In the genomic region with DNA sequence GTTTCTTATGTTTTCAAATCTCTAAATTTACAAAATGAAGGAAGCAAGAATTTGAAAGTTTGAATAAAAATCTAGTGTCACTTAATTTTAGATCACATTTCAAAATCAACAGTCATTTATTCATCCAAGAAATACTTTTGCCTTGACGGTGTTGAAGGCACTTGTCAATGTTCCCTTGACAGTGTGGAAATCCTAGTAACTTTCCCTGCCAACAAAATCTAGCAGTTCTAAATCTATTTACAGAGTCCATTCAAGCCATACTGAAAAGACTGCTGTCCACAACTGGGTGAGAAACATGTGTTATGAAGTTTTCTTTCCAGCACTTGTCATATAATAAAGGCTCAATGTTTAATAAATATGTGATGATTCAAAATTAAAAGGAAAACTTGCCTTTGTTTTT, we compare ENCODE assay signal across 1 cellular context.
TF ChIP-seq lines count a peak whose summit lies in the region.

No MANE protein-coding gene starts in this region.

TF ChIP-seq in GM12878, 131 proteins besides CTCF, POLR2A, EP300 and RAD21:
- TF ChIP-seq SREBF2 (IDR thresholded peaks at IDR 0.05; ENCODE audit: low read length) (no peak), HDAC2 (IDR thresholded peaks at IDR 0.05) (no peak), RBBP5 (conservative IDR thresholded peaks at IDR 0.05) (no peak), ZNF217 (IDR thresholded peaks at IDR 0.05) (no peak), ZZZ3 (IDR thresholded peaks at IDR 0.05; ENCODE audit: control insufficient read depth, insufficient read length, low read depth) (no peak), NFYA (IDR thresholded peaks at IDR 0.05; ENCODE audit: borderline replicate concordance, low read depth, low read length) (no peak), GATAD2B (conservative IDR thresholded peaks at IDR 0.05; ENCODE audit: low read depth) (no peak), TCF12 (IDR thresholded peaks at IDR 0.05; ENCODE audit: low read depth, low read length) (no peak), MYB (IDR thresholded peaks at IDR 0.05; ENCODE audit: borderline replicate concordance, low read depth, low read length) (no peak), RFX5 (IDR thresholded peaks at IDR 0.05; ENCODE audit: low read depth, low read length) (no peak), POLR2AphosphoS5 (IDR thresholded peaks at IDR 0.05; ENCODE audit: low read length) (no peak), MXI1 (IDR thresholded peaks at IDR 0.05; ENCODE audit: low read depth, low read length) (no peak), ASH2L (IDR thresholded peaks at IDR 0.05; ENCODE audit: borderline replicate concordance, low read depth) (no peak), HCFC1 (IDR thresholded peaks at IDR 0.05; ENCODE audit: low read length) (no peak), ZNF384 (IDR thresholded peaks at IDR 0.05; ENCODE audit: borderline replicate concordance, low read depth, low read length) (no peak)
- TF ChIP-seq, protein P1, sequence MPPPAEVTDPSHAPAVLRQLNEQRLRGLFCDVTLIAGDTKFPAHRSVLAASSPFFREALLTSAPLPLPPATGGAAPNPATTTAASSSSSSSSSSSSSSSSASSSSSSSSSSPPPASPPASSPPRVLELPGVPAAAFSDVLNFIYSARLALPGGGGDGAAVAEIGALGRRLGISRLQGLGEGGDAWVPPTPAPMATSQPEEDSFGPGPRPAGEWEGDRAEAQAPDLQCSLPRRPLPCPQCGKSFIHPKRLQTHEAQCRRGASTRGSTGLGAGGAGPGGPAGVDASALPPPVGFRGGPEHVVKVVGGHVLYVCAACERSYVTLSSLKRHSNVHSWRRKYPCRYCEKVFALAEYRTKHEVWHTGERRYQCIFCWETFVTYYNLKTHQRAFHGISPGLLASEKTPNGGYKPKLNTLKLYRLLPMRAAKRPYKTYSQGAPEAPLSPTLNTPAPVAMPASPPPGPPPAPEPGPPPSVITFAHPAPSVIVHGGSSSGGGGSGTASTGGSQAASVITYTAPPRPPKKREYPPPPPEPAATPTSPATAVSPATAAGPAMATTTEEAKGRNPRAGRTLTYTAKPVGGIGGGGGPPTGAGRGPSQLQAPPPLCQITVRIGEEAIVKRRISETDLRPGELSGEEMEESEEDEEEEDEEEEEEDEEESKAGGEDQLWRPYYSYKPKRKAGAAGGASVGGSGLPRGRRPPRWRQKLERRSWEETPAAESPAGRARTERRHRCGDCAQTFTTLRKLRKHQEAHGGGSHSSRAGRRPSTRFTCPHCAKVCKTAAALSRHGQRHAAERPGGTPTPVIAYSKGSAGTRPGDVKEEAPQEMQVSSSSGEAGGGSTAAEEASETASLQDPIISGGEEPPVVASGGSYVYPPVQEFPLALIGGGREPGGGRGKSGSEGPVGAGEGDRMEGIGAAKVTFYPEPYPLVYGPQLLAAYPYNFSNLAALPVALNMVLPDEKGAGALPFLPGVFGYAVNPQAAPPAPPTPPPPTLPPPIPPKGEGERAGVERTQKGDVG (CRISPR knock-in tag; IDR thresholded peaks at IDR 0.05), result no peak
- TF ChIP-seq, protein P2, sequence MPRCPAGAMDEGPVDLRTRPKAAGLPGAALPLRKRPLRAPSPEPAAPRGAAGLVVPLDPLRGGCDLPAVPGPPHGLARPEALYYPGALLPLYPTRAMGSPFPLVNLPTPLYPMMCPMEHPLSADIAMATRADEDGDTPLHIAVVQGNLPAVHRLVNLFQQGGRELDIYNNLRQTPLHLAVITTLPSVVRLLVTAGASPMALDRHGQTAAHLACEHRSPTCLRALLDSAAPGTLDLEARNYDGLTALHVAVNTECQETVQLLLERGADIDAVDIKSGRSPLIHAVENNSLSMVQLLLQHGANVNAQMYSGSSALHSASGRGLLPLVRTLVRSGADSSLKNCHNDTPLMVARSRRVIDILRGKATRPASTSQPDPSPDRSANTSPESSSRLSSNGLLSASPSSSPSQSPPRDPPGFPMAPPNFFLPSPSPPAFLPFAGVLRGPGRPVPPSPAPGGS (IDR thresholded peaks at IDR 0.05; ENCODE audit: borderline replicate concordance, insufficient read depth, low read depth, low read length, poor library complexity, severe bottlenecking), result no peak
- TF ChIP-seq, protein P3, sequence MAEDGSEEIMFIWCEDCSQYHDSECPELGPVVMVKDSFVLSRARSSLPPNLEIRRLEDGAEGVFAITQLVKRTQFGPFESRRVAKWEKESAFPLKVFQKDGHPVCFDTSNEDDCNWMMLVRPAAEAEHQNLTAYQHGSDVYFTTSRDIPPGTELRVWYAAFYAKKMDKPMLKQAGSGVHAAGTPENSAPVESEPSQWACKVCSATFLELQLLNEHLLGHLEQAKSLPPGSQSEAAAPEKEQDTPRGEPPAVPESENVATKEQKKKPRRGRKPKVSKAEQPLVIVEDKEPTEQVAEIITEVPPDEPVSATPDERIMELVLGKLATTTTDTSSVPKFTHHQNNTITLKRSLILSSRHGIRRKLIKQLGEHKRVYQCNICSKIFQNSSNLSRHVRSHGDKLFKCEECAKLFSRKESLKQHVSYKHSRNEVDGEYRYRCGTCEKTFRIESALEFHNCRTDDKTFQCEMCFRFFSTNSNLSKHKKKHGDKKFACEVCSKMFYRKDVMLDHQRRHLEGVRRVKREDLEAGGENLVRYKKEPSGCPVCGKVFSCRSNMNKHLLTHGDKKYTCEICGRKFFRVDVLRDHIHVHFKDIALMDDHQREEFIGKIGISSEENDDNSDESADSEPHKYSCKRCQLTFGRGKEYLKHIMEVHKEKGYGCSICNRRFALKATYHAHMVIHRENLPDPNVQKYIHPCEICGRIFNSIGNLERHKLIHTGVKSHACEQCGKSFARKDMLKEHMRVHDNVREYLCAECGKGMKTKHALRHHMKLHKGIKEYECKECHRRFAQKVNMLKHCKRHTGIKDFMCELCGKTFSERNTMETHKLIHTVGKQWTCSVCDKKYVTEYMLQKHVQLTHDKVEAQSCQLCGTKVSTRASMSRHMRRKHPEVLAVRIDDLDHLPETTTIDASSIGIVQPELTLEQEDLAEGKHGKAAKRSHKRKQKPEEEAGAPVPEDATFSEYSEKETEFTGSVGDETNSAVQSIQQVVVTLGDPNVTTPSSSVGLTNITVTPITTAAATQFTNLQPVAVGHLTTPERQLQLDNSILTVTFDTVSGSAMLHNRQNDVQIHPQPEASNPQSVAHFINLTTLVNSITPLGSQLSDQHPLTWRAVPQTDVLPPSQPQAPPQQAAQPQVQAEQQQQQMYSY (CRISPR knock-in tag; IDR thresholded peaks at IDR 0.05), result no peak
- TF ChIP-seq, protein P4, sequence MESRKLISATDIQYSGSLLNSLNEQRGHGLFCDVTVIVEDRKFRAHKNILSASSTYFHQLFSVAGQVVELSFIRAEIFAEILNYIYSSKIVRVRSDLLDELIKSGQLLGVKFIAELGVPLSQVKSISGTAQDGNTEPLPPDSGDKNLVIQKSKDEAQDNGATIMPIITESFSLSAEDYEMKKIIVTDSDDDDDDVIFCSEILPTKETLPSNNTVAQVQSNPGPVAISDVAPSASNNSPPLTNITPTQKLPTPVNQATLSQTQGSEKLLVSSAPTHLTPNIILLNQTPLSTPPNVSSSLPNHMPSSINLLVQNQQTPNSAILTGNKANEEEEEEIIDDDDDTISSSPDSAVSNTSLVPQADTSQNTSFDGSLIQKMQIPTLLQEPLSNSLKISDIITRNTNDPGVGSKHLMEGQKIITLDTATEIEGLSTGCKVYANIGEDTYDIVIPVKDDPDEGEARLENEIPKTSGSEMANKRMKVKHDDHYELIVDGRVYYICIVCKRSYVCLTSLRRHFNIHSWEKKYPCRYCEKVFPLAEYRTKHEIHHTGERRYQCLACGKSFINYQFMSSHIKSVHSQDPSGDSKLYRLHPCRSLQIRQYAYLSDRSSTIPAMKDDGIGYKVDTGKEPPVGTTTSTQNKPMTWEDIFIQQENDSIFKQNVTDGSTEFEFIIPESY (IDR thresholded peaks at IDR 0.05), result no peak
